17 cellular contexts compared by ENCODE assay signal in genomic region chr10:121556918-121557573, GRCh38. TPM values are rescaled to one million over a fixed set of nuclear protein-coding genes. Genes with fewer than 3 reads are reported as not detected.
DNase-seq lines count a peak whose midpoint lies in the region; ATAC-seq and TF ChIP-seq lines count a peak whose summit lies in the region.
"Had no signal": no experiment of that assay in that cellular context is flagged by ENCODE, and none has a peak within 500 bp of the region (broad histone marks: within the 10 kb centered on the region; RNA-seq: fewer than 3 reads in every experiment).

No MANE protein-coding gene starts in this region.

- H3K27ac Mint-ChIP-seq in progenitor cell of endocrine pancreas = peak overlapping the region; percentile 26

- H3K27me3 Mint-ChIP-seq in progenitor cell of endocrine pancreas = no peaks in the 10 kb centered on the region
- H3K27me3 Mint-ChIP-seq in activated T-cell treated with anti-CD3 and anti-CD28 coated beads, Interleukin-2, amount 50 U/mL, for 4 hours (ENCODE audit: low read depth) = no peaks in the 10 kb centered on the region

- no peak overlapping the region for H3K4me3 ChIP-seq in cardiac muscle cell
- no peak overlapping the region for H3K4me3 ChIP-seq in right atrium auricular region
- no peak overlapping the region for H3K4me3 ChIP-seq in SJCRH30
- H3K4me3 ChIP-seq: Peyer's patch had no signal

- H3K4me1 Mint-ChIP-seq in progenitor cell of endocrine pancreas (ENCODE audit: low read depth) = peaks cover 70% of the 10 kb centered on the region
- no peaks in the 10 kb centered on the region for H3K4me1 Mint-ChIP-seq in activated T-cell treated with anti-CD3 and anti-CD28 coated beads, Interleukin-2, amount 50 U/mL, for 4 hours (ENCODE audit: low read depth)

- H3K4me1 ChIP-seq in cardiac muscle cell (ENCODE audit: low read depth) (peaks cover 29% of the 10 kb centered on the region), right atrium auricular region (no peaks in the 10 kb centered on the region), SJCRH30 (peaks cover 20% of the 10 kb centered on the region)
- H3K4me1 ChIP-seq: Peyer's patch had no signal

- ATAC-seq in activated T-cell treated with anti-CD3 and anti-CD28 coated beads, Interleukin-2, amount 50 U/mL, for 4 hours = no peak

- H3K27me3 ChIP-seq in cardiac muscle cell = no peaks in the 10 kb centered on the region
- H3K27me3 ChIP-seq in right atrium auricular region = no peaks in the 10 kb centered on the region
- H3K27me3 ChIP-seq in SJCRH30 = no peaks in the 10 kb centered on the region
- H3K27me3 ChIP-seq: Peyer's patch had no signal

- H3K9me3 ChIP-seq in cardiac muscle cell (ENCODE audit: low read depth) (no peaks in the 10 kb centered on the region), right atrium auricular region (no peaks in the 10 kb centered on the region), SJCRH30 (replicated peaks) (no peaks in the 10 kb centered on the region)
- H3K9me3 ChIP-seq: Peyer's patch had no signal

- H3K9me3 Mint-ChIP-seq in progenitor cell of endocrine pancreas (ENCODE audit: low read depth) = no peaks in the 10 kb centered on the region
- H3K9me3 Mint-ChIP-seq in activated T-cell treated with anti-CD3 and anti-CD28 coated beads, Interleukin-2, amount 50 U/mL, for 4 hours = no peaks in the 10 kb centered on the region

- DNase-seq in cardiac muscle cell (ENCODE audit: low read depth in 1 of 2, low spot score in 1 of 2) (no peak), right atrium auricular region (ENCODE audit: low spot score) (no peak), caudate nucleus (lab: John Stamatoyannopoulos, UW) (no peak), progenitor cell of endocrine pancreas (ENCODE audit: low spot score, unreplicated experiment) (no peak), NCI-H524 treated with DMSO at 0.1 percent for 48 hours (lab: John Stamatoyannopoulos, UW) (no peak), SJCRH30 (no peak), NAMALWA (ENCODE audit: low spot score) (no peak)
- no peak for DNase-seq in activated T-cell treated with anti-CD3 and anti-CD28 coated beads, Interleukin-2, amount 50 U/mL, for 4 hours
- DNase-seq: 8988T, Calu3, DMS79, GDM1, NCI-H1092, NCI-H345, NCI-H774, Peyer's patch, SHP77 had no signal

- H3K36me3 Mint-ChIP-seq in progenitor cell of endocrine pancreas (ENCODE audit: insufficient read depth) = peaks cover 16% of the 10 kb centered on the region
- H3K36me3 Mint-ChIP-seq in activated T-cell treated with anti-CD3 and anti-CD28 coated beads, Interleukin-2, amount 50 U/mL, for 4 hours (ENCODE audit: insufficient read depth) = no peaks in the 10 kb centered on the region

- H3K36me3 ChIP-seq in cardiac muscle cell = no peaks in the 10 kb centered on the region
- no peaks in the 10 kb centered on the region for H3K36me3 ChIP-seq in right atrium auricular region
- H3K36me3 ChIP-seq in SJCRH30 = no peaks in the 10 kb centered on the region
- H3K36me3 ChIP-seq: Peyer's patch had no signal

- no peak for TF ChIP-seq CTCF in cardiac muscle cell (IDR thresholded peaks at IDR 0.05; ENCODE audit: low read depth, low read length)
- TF ChIP-seq CTCF in right atrium auricular region (IDR thresholded peaks at IDR 0.05) = no peak
- TF ChIP-seq CTCF in progenitor cell of endocrine pancreas (IDR thresholded peaks at IDR 0.05; ENCODE audit: unreplicated experiment) = no peak

- H3K27ac ChIP-seq in cardiac muscle cell = peak overlapping the region; percentile 65
- H3K27ac ChIP-seq in right atrium auricular region = no peak overlapping the region
- peak overlapping the region; percentile 6 for H3K27ac ChIP-seq in caudate nucleus (ENCODE audit: low read depth, low read length)
- no peak overlapping the region for H3K27ac ChIP-seq in SJCRH30
- H3K27ac ChIP-seq: Peyer's patch had no signal

- no peak overlapping the region for H3K4me3 Mint-ChIP-seq in progenitor cell of endocrine pancreas (ENCODE audit: low read depth)
- H3K4me3 Mint-ChIP-seq in activated T-cell treated with anti-CD3 and anti-CD28 coated beads, Interleukin-2, amount 50 U/mL, for 4 hours = no peak overlapping the region

RNA-seq across cellular contexts. Expression of gene FGFR2, which starts 41.2 kb away (rescaled TPM):
- 47.1 and 50.6 TPM in 2 replicates for total RNA-seq in cardiac muscle cell
- 47.5 and 51.3 TPM in 2 replicates for polyA plus RNA-seq in cardiac muscle cell
- 10 to 100 TPM in 1 of 2 donors, 1 to 10 TPM in 1; 2.8 to 19.0 TPM for total RNA-seq in right atrium auricular region
- total RNA-seq in progenitor cell of endocrine pancreas = 146 and 149 TPM in 2 replicates
- total RNA-seq in SJCRH30 (2014; rRNA removed; shearing (Covaris generic)) = 44.8 and 45.9 TPM in 2 replicates
- total RNA-seq in activated T-cell treated with anti-CD3 and anti-CD28 coated beads, Interleukin-2, amount 50 U/mL, for 4 hours = under 1 TPM; 0.18 to 0.48 (median 0.33) TPM

Comparison
In these comparisons a context has a peak if more than half of its experiments do, and no peak if none do; other contexts are left out.
1. H3K27ac ChIP-seq: peak in cardiac muscle cell (single experiment) and caudate nucleus (single experiment); none in right atrium auricular region (0 of 2) and SJCRH30 (single experiment).